1 cellular context compared by ENCODE assay signal in genomic region chr17:42774066-42774750, GRCh38.
TF ChIP-seq lines count a peak whose summit lies in the region.

No MANE protein-coding gene starts in this region.

TF ChIP-seq in GM23338, 12 proteins besides CTCF, POLR2A, EP300 and RAD21:
- TF ChIP-seq, protein P1, sequence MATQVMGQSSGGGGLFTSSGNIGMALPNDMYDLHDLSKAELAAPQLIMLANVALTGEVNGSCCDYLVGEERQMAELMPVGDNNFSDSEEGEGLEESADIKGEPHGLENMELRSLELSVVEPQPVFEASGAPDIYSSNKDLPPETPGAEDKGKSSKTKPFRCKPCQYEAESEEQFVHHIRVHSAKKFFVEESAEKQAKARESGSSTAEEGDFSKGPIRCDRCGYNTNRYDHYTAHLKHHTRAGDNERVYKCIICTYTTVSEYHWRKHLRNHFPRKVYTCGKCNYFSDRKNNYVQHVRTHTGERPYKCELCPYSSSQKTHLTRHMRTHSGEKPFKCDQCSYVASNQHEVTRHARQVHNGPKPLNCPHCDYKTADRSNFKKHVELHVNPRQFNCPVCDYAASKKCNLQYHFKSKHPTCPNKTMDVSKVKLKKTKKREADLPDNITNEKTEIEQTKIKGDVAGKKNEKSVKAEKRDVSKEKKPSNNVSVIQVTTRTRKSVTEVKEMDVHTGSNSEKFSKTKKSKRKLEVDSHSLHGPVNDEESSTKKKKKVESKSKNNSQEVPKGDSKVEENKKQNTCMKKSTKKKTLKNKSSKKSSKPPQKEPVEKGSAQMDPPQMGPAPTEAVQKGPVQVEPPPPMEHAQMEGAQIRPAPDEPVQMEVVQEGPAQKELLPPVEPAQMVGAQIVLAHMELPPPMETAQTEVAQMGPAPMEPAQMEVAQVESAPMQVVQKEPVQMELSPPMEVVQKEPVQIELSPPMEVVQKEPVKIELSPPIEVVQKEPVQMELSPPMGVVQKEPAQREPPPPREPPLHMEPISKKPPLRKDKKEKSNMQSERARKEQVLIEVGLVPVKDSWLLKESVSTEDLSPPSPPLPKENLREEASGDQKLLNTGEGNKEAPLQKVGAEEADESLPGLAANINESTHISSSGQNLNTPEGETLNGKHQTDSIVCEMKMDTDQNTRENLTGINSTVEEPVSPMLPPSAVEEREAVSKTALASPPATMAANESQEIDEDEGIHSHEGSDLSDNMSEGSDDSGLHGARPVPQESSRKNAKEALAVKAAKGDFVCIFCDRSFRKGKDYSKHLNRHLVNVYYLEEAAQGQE (IDR thresholded peaks at IDR 0.05; ENCODE audit: unreplicated experiment): no peak
- no peak for TF ChIP-seq ZNF462 (CRISPR knock-in tag; IDR thresholded peaks at IDR 0.05)
- TF ChIP-seq ZNF114 (CRISPR knock-in tag; IDR thresholded peaks at IDR 0.05): no peak
- no peak for TF ChIP-seq EZH2phosphoT487 (IDR thresholded peaks at IDR 0.05; ENCODE audit: unreplicated experiment)
- TF ChIP-seq CREB1 (CRISPR knock-in tag; IDR thresholded peaks at IDR 0.05; ENCODE audit: low read depth): no peak
- no peak for TF ChIP-seq ZNF331 (CRISPR knock-in tag; IDR thresholded peaks at IDR 0.05; ENCODE audit: low read depth)
- no peak for TF ChIP-seq JUNB (IDR thresholded peaks at IDR 0.05; ENCODE audit: unreplicated experiment)
- TF ChIP-seq ETS1 (IDR thresholded peaks at IDR 0.05): no peak
- no peak for TF ChIP-seq NANOG (IDR thresholded peaks at IDR 0.05; ENCODE audit: borderline replicate concordance)
- TF ChIP-seq STAT1 (IDR thresholded peaks at IDR 0.05; ENCODE audit: unreplicated experiment): no peak
- TF ChIP-seq POLR2AphosphoS5 (IDR thresholded peaks at IDR 0.05; ENCODE audit: low read depth): no peak
- no peak for TF ChIP-seq EZH2 (IDR thresholded peaks at IDR 0.05; ENCODE audit: low read depth, unreplicated experiment)
